In the genomic region with DNA sequence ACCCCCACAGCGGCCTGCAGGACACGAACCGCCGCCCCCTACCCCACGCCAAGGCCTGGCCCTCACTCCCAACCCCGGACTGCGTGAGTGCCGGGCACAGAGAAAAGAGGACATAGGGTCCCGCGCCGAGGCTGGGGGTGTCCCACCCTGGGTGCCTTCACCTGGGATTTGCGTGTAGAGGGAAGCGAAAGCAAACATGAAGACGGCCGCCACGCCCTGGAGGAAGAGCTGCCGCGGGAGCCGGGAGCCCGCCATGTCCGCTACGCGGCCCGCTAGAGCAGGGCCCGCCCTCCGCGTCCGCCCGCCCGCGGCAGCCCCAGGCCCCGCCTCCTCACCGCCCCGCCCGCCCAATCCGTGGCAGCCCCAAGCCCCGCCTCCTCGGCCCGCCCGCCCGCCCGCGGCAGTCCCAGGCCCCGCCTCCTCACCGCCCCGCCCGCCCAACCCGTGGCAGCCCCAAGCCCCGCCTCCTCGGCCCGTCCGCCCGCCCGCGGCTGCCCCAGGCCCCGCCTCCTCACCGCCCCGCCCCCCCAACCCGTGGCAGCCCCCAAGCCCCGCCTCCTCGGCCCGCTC, we compare ENCODE assay signal across 1 cellular context.
TF ChIP-seq lines count a peak whose summit lies in the region.

A gene with protein sequence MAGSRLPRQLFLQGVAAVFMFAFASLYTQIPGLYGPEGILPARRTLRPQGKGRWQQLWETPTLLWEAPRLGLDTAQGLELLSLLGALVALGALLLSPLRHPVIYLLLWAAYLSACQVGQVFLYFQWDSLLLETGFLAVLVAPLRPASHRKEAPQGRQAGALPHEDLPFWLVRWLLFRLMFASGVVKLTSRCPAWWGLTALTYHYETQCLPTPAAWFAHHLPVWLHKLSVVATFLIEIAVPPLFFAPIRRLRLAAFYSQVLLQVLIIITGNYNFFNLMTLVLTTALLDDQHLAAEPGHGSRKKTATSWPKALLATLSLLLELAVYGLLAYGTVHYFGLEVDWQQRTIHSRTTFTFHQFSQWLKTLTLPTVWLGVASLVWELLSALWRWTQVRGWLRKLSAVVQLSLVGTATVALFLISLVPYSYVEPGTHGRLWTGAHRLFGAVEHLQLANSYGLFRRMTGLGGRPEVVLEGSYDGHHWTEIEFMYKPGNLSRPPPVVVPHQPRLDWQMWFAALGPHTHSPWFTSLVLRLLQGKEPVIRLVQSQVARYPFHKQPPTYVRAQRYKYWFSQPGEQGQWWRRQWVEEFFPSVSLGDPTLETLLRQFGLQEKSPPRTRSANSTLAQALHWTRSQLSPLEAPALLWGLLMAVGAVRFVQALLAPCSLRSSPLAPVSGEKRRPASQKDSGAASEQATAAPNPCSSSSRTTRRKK (minus strand): TSS at position 282 of the 570 bp plus-strand sequence. CDS start 27 bp downstream, at position 255.

TF ChIP-seq in HepG2, 621 proteins besides CTCF, POLR2A, EP300 and RAD21 (continued from another document):
- TF ChIP-seq HOXA5 (CRISPR knock-in tag; IDR thresholded peaks at IDR 0.05) (0 out of 2 replicates have a peak, but pooled peaks have one; percentile 50), ZNF781 (CRISPR knock-in tag; IDR thresholded peaks at IDR 0.05; ENCODE audit: borderline replicate concordance, not compliant biosample characterization) (no peak), MXI1 (IDR thresholded peaks at IDR 0.05; ENCODE audit: borderline replicate concordance, low read depth, low read length) (peak; percentile 75; the same call in 1 of the 3 replicates), SMARCC2 (IDR thresholded peaks at IDR 0.05) (no peak), ZNF33A (CRISPR knock-in tag; IDR thresholded peaks at IDR 0.05; ENCODE audit: borderline replicate concordance) (no peak), BRD4 (CRISPR knock-in tag; IDR thresholded peaks at IDR 0.05) (peak; percentile 37; the same call in 1 of the 2 replicates), ZNF598 (CRISPR knock-in tag; IDR thresholded peaks at IDR 0.05; ENCODE audit: borderline replicate concordance) (no peak), NFE2 (CRISPR knock-in tag; IDR thresholded peaks at IDR 0.05) (no peak), POLR2G (IDR thresholded peaks at IDR 0.05; ENCODE audit: low read depth, low read length) (no peak; the same call in none of the 2 replicates), WIZ (CRISPR knock-in tag; IDR thresholded peaks at IDR 0.05) (no peak), ZNF777 (CRISPR knock-in tag; IDR thresholded peaks at IDR 0.05) (no peak; the same call in 1 of the 2 replicates), TFDP2 (CRISPR knock-in tag; IDR thresholded peaks at IDR 0.05) (0 out of 2 replicates have a peak, but pooled peaks have one; percentile 43), CAMTA2 (CRISPR knock-in tag; IDR thresholded peaks at IDR 0.05; ENCODE audit: borderline replicate concordance) (no peak), MATR3 (CRISPR knock-in tag; IDR thresholded peaks at IDR 0.05) (no peak), BORCS8-MEF2B (CRISPR knock-in tag; IDR thresholded peaks at IDR 0.05) (peak; percentile 52; the same call in 1 of the 2 replicates), ERF (CRISPR knock-in tag; IDR thresholded peaks at IDR 0.05) (0 out of 2 replicates have a peak, but pooled peaks have one; percentile 25), ZSCAN22 (CRISPR knock-in tag; IDR thresholded peaks at IDR 0.05) (no peak), ETV5 (CRISPR knock-in tag; IDR thresholded peaks at IDR 0.05; ENCODE audit: borderline replicate concordance) (no peak)
- TF ChIP-seq, protein P1, sequence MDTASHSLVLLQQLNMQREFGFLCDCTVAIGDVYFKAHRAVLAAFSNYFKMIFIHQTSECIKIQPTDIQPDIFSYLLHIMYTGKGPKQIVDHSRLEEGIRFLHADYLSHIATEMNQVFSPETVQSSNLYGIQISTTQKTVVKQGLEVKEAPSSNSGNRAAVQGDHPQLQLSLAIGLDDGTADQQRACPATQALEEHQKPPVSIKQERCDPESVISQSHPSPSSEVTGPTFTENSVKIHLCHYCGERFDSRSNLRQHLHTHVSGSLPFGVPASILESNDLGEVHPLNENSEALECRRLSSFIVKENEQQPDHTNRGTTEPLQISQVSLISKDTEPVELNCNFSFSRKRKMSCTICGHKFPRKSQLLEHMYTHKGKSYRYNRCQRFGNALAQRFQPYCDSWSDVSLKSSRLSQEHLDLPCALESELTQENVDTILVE (CRISPR knock-in tag; IDR thresholded peaks at IDR 0.05) = peak; percentile 49; the same call in 1 of the 2 replicates
- TF ChIP-seq, protein P2, sequence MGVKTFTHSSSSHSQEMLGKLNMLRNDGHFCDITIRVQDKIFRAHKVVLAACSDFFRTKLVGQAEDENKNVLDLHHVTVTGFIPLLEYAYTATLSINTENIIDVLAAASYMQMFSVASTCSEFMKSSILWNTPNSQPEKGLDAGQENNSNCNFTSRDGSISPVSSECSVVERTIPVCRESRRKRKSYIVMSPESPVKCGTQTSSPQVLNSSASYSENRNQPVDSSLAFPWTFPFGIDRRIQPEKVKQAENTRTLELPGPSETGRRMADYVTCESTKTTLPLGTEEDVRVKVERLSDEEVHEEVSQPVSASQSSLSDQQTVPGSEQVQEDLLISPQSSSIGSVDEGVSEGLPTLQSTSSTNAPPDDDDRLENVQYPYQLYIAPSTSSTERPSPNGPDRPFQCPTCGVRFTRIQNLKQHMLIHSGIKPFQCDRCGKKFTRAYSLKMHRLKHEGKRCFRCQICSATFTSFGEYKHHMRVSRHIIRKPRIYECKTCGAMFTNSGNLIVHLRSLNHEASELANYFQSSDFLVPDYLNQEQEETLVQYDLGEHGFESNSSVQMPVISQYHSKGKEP (CRISPR knock-in tag; IDR thresholded peaks at IDR 0.05) = no peak
